In the genomic region with DNA sequence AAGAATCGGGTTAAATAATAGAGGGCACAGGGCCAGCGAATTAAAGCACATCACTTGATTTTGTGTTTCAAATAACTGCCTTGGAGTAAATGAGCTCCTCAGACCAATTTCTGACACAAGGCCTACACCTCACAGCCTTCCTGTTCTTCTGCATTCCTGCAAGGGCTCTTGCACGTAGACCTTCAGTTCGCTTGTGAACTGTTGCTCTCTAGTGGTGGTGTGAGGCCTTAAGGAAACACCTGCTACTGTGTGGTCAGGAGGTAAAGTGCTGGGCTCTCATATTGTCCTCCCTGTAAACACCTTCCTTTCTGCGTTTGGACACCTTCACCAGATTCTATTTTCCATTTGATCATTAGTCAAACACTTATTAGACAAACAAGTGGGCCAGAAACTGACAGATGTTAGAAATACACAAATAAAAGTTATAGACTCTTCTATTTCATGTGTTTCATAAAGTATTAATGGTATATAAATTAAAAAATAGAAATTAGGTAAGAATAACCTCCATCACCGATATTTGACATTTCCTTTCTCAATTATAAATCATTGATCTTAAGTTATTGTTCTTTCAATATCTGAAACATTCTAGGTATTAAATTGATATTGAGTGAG, we compare ENCODE assay signal across 8 cellular contexts. TPM values are rescaled to one million over a fixed set of nuclear protein-coding genes. Genes with fewer than 3 reads are reported as not detected.
A peak's percentile ranks its signal among the peaks of the same experiment; 100 is the strongest.
DNase-seq lines count a peak whose midpoint lies in the region; ATAC-seq lines count a peak whose summit lies in the region.

No MANE protein-coding gene starts in this region.

- H3K27ac ChIP-seq in CD4-positive, alpha-beta memory T cell (ENCODE audit: low read depth, low read length), result no peak overlapping the region

- H3K36me3 Mint-ChIP-seq in CD4-positive, alpha-beta memory T cell, result no peaks in the 10 kb centered on the region

- peaks cover 50% of the 10 kb centered on the region for H3K4me1 ChIP-seq in CD4-positive, alpha-beta memory T cell (ENCODE audit: insufficient read depth, low read length)

- H3K27me3 ChIP-seq in CD4-positive, alpha-beta memory T cell (ENCODE audit: insufficient read depth, low read length), result no peaks in the 10 kb centered on the region

- POLR2A ChIA-PET in CD4-positive, alpha-beta memory T cell (lab: Charles Lee; ENCODE audit: partially characterized antibody), result interaction anchor here (0.7 to 7.4 kb wide), 10 partner anchors 13 to 163 kb away, joined by 3 to 422 read pairs (median 5); partner anchors contain the start of genes CD69 and CLEC2B

- H3K4me1 Mint-ChIP-seq in CD4-positive, alpha-beta memory T cell, result peaks cover 35 to 46% (median 42%) of the 10 kb centered on the region in 4 donors

- H3K27ac Mint-ChIP-seq in CD4-positive, alpha-beta memory T cell, result peak overlapping the region in 6 of 7 donors; percentile 30 to 89 (median 81)

- peak; percentile 73 to 79 (median 75) for DNase-seq in CD4-positive, alpha-beta memory T cell
- DNase-seq in RPMI8226, result peak; percentile 85
- DNase-seq in activated effector memory CD4-positive, alpha-beta T cell treated with anti-CD3 and anti-CD28 coated beads, Interleukin-2, amount 50 U/mL, for 16 hours, result peak; percentile 82
- DNase-seq in iPS DF 4.7 (ENCODE audit: extremely low read depth, low spot score), result peak; percentile 93
- peak; percentile 27 to 55 for DNase-seq in stimulated activated CD4-positive, alpha-beta T cell treated with anti-CD3 and anti-CD28 coated beads, Interleukin-4, amount 100 ng/mL, for 48 hours (ENCODE audit: low read depth in 2 of 2)
- DNase-seq in NCI-H1436 (lab: John Stamatoyannopoulos, UW), result no peak

- no peaks in the 10 kb centered on the region for H3K9me3 ChIP-seq in CD4-positive, alpha-beta memory T cell (ENCODE audit: control insufficient read depth in 1 of 2, low read length in 2 of 2)

- H3K27me3 Mint-ChIP-seq in CD4-positive, alpha-beta memory T cell, result peaks cover 0 to 2% of the 10 kb centered on the region in 2 donors

- H3K4me3 ChIP-seq in CD4-positive, alpha-beta memory T cell (ENCODE audit: low read length in 2 of 2), result no peak overlapping the region

- H3K4me3 Mint-ChIP-seq in CD4-positive, alpha-beta memory T cell, result peak overlapping the region in 4 of 8 donors; percentile 4 to 70 (median 41)

- CTCF ChIA-PET in CD4-positive, alpha-beta memory T cell (lab: Charles Lee; ENCODE audit: partially characterized antibody), result interaction anchor here (0.6 to 10.7 kb wide), 26 partner anchors 9 to 410 kb away, joined by 3 to 889 read pairs (median 4); partner anchors contain the start of gene CD69

- no peaks in the 10 kb centered on the region for H3K9me3 Mint-ChIP-seq in CD4-positive, alpha-beta memory T cell

- intact Hi-C loops in CD4-positive, alpha-beta memory T cell (cut with micrococcal nuclease), result loop anchor here (1.0 to 5.0 kb wide), 5 partner anchors 48 to 394 kb away; no protein-coding TSS in a partner anchor

- H3K36me3 ChIP-seq in CD4-positive, alpha-beta memory T cell (ENCODE audit: insufficient read depth, low read length), result no peaks in the 10 kb centered on the region

- peak; percentile 95 for ATAC-seq in GM19438 (IDR thresholded peaks at IDR 0.05; ENCODE audit: low read depth, unreplicated experiment)
- ATAC-seq in HG03442 (IDR thresholded peaks at IDR 0.05; ENCODE audit: unreplicated experiment), result peak; percentile 88

RNA-seq across cellular contexts. Expression of gene KLRF1, which starts 29.2 kb away (rescaled TPM):
- under 1 TPM; 0.28 to 0.49 TPM for total RNA-seq in CD4-positive, alpha-beta memory T cell
- polyA plus RNA-seq in CD4-positive, alpha-beta memory T cell, result 1 to 10 TPM in 1 of 2 donors, under 1 TPM in 1; 0.30 to 1.1 TPM

RNA-seq across cellular contexts. Expression of gene CD69, which starts 37.4 kb away (rescaled TPM):
- 10 to 100 TPM; 31.0 to 35.9 TPM for total RNA-seq in CD4-positive, alpha-beta memory T cell
- polyA plus RNA-seq in CD4-positive, alpha-beta memory T cell, result 1,000 to 10,000 TPM in 1 of 2 donors, 100 to 1,000 TPM in 1; 145 to 1,121 TPM
